In the genomic region with DNA sequence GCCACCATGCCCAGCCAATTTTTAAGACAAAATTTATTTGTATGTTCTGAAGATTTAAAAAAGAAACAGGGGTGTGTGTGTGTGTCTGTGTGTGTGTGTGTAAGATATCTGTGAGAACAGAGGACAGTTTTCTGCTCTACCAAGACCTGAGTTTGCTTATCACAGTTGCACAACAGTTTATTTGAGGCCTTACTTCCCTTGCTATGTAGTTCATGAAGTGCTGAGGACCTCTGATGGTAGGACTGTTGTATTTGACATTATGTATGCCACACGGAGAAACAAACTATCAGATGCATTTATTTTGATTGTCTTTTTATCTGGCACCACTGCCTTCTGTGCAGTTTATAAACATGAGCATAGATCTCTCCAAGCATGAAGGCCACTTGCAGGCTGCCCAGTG, we compare ENCODE assay signal across 10 cellular contexts.
DNase-seq lines count a peak whose midpoint lies in the region; ATAC-seq and TF ChIP-seq lines count a peak whose summit lies in the region.
"Had no signal": no experiment of that assay in that cellular context is flagged by ENCODE, and none has a peak within 500 bp of the region (broad histone marks: within the 10 kb centered on the region; RNA-seq: fewer than 3 reads in every experiment).

No MANE protein-coding gene starts in this region.

- POLR2A ChIA-PET in SK-N-SH (lab: Yijun Ruan, JAX): no interaction called here

- intact Hi-C loops in gastrocnemius medialis (cut with DNase I; ENCODE audit: low total_unique reads): no loop called here

- TF ChIP-seq RAD21 in SK-N-SH (IDR thresholded peaks at IDR 0.05; ENCODE audit: low read length): peak; percentile 50

- H3K4me2 ChIP-seq in SK-N-SH: no peak overlapping the region

- in situ Hi-C loops in gastrocnemius medialis (cut with MboI; ENCODE audit: low sequenced_read_pairs in 4 of 4): no loop called here

- H3K79me2 ChIP-seq in SK-N-SH (ENCODE audit: insufficient read depth): no peaks in the 10 kb centered on the region

- H3K27me3 ChIP-seq in SK-N-SH (ENCODE audit: insufficient read depth) (peaks cover 5% of the 10 kb centered on the region; the same call in 1 of the 2 replicates), gastrocnemius medialis (no peaks in the 10 kb centered on the region)
- H3K27me3 ChIP-seq: MG63 had no signal

- no peaks in the 10 kb centered on the region for H3F3A ChIP-seq in SK-N-SH (replicated peaks; ENCODE audit: insufficient read depth)

- peak; percentile 85 to 96 for ATAC-seq in gastrocnemius medialis
- ATAC-seq: activated T-helper 17 cell treated with anti-CD3 and anti-CD28 coated beads, Interleukin-2, amount 50 U/mL, for 72 hours had no signal

- DNase-seq in NCI-H1092 treated with DMSO at 0.1 percent for 48 hours (lab: John Stamatoyannopoulos, UW) (peak; percentile 45), NCI-H1092 (lab: John Stamatoyannopoulos, UW) (no peak), SK-N-SH (no peak), globus pallidus (ENCODE audit: low spot score) (peak; percentile 64), gastrocnemius medialis (no peak), LoVo (ENCODE audit: low spot score) (no peak), T1000 (lab: John Stamatoyannopoulos, UW) (no peak)
- no peak for DNase-seq in activated T-cell treated with anti-CD3 and anti-CD28 coated beads, Interleukin-2, amount 50 U/mL, for 1 hour
- DNase-seq: MG63 had no signal

- CTCF ChIA-PET in SK-N-SH (lab: Yijun Ruan, JAX): interaction anchor here (0.7 to 1.0 kb wide), 2 partner anchors 17 kb away, joined by 3 to 4 read pairs; no protein-coding TSS in a partner anchor

- no peak overlapping the region for H3K9ac ChIP-seq in SK-N-SH

- no peaks in the 10 kb centered on the region for H4K20me1 ChIP-seq in SK-N-SH (ENCODE audit: insufficient read depth)

- H3K36me3 ChIP-seq in SK-N-SH (replicated peaks in 1 of 2; ENCODE audit: control insufficient read depth in 1 of 2, insufficient read depth in 2 of 2, low read length in 1 of 2) (no peaks in the 10 kb centered on the region), gastrocnemius medialis (no peaks in the 10 kb centered on the region)
- H3K36me3 ChIP-seq: MG63 had no signal

- H3K9me2 ChIP-seq in SK-N-SH: no peaks in the 10 kb centered on the region

- H3K9me3 ChIP-seq in SK-N-SH: no peaks in the 10 kb centered on the region
- no peaks in the 10 kb centered on the region for H3K9me3 ChIP-seq in gastrocnemius medialis
- H3K9me3 ChIP-seq: MG63 had no signal

- 29% methylated on average over 1 of the region's 1 CpG for WGBS in SK-N-SH (ENCODE audit: low lambda C conversion rate)

- no peak overlapping the region for H3K4me3 ChIP-seq in SK-N-SH (ENCODE audit: low read depth in 2 of 2, low read length in 1 of 2)
- H3K4me3 ChIP-seq in gastrocnemius medialis: no peak overlapping the region
- H3K4me3 ChIP-seq: MG63 had no signal

- no peak for TF ChIP-seq EP300 in SK-N-SH (IDR thresholded peaks at IDR 0.05; ENCODE audit: borderline replicate concordance in 1 of 2, low read depth in 1 of 2, low read length in 1 of 2)

- TF ChIP-seq POLR2A in gastrocnemius medialis (IDR thresholded peaks at IDR 0.05): no peak

- H3K27ac ChIP-seq in SK-N-SH (ENCODE audit: low read depth in 2 of 2, low read length in 1 of 2): no peak overlapping the region
- H3K27ac ChIP-seq in gastrocnemius medialis: no peak overlapping the region

- TF ChIP-seq CTCF in SK-N-SH (IDR thresholded peaks at IDR 0.05) (peak; percentile 35), gastrocnemius medialis (IDR thresholded peaks at IDR 0.05 in 4 of 5, conservative IDR thresholded peaks at IDR 0.05 in 1 of 5) (peak in 4 of 5 experiments; percentile 30 to 46 (median 36))

- H3K4me1 ChIP-seq in SK-N-SH (ENCODE audit: control insufficient read depth in 1 of 2, insufficient read depth in 2 of 2, low read depth in 1 of 2, low read length in 1 of 2): no peaks in the 10 kb centered on the region
- H3K4me1 ChIP-seq in gastrocnemius medialis: peaks cover 7 to 8% of the 10 kb centered on the region in 2 donors

- H2AFZ ChIP-seq in SK-N-SH (ENCODE audit: low read depth): no peak overlapping the region

TF ChIP-seq in SK-N-SH, 30 proteins besides CTCF, POLR2A, EP300 and RAD21:
- TF ChIP-seq USF2 (IDR thresholded peaks at IDR 0.05; ENCODE audit: borderline replicate concordance, low read depth, low read length): no peak
- TF ChIP-seq SMC3 (IDR thresholded peaks at IDR 0.05; ENCODE audit: low read depth, low read length): peak; percentile 26; the same call in 1 of the 2 replicates

Comparison
In these comparisons a context has a peak if more than half of its experiments do, and no peak if none do; other contexts are left out.
1. DNase-seq: peak in NCI-H1092 treated with DMSO at 0.1 percent for 48 hours (single experiment) and globus pallidus (single experiment); none in NCI-H1092 (single experiment), SK-N-SH (single experiment), gastrocnemius medialis (0 of 2), activated T-cell treated with anti-CD3 and anti-CD28 coated beads, Interleukin-2, amount 50 U/mL, for 1 hour (single experiment), LoVo (single experiment) and T1000 (single experiment).